Comparison of ENCODE assay signal across 18 cellular contexts in the genomic region with DNA sequence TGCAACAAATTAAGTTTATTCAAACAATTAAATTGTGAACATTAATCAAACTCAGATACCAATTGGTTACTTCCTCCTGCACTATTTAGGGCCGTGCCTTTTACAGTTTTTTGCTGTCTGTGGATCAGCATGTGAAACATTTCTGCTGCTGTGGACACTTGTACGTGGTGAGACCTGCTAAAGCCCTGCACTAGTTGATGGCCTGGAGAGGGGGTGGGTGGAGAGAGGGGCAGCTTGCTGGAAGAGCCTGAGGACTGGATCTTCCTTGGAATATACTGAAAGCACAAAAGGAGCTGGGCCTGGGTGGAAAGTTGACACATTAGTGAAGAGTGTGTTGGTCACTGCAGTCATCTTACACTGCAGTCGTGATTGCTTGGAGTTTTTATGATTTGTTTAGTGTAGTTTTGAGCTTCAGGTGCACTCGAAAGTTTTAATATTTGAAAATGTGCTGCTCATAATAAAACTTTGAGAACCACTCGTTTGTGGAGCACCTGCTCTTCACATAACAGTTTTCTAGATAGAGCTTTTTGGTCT.
A peak's percentile ranks its signal among the peaks of the same experiment; 100 is the strongest.
DNase-seq lines count a peak whose midpoint lies in the region; ATAC-seq, FAIRE-seq and TF ChIP-seq lines count a peak whose summit lies in the region.
"Had no signal": no experiment of that assay in that cellular context is flagged by ENCODE, and none has a peak within 500 bp of the region (broad histone marks: within the 10 kb centered on the region; RNA-seq: fewer than 3 reads in every experiment).

No MANE protein-coding gene starts in this region.

- H3K4me3 Mint-ChIP-seq in activated naive CD4-positive, alpha-beta T cell treated with anti-CD3 and anti-CD28 coated beads, Interleukin-2, amount 50 U/mL, for 24 hours, result peak overlapping the region; percentile 38
- no peak overlapping the region for H3K4me3 Mint-ChIP-seq in central memory CD8-positive, alpha-beta T cell
- H3K4me3 Mint-ChIP-seq in stimulated activated effector memory CD8-positive, alpha-beta T cell treated with anti-CD3 and anti-CD28 coated beads, Interleukin-12 subunit alpha, Interleukin-12 subunit beta, amount 100 ng/mL, for 72 hours, result peak overlapping the region; percentile 37
- H3K4me3 Mint-ChIP-seq: endodermal cell had no signal

- no peak for ATAC-seq in central memory CD8-positive, alpha-beta T cell (replicated peaks; ENCODE audit: extremely low read depth, poor library complexity, severe bottlenecking)
- ATAC-seq in stimulated activated effector memory CD8-positive, alpha-beta T cell treated with anti-CD3 and anti-CD28 coated beads, Interleukin-12 subunit alpha, Interleukin-12 subunit beta, amount 100 ng/mL, for 72 hours, result no peak
- no peak for ATAC-seq in GM21619 (IDR thresholded peaks at IDR 0.05; ENCODE audit: unreplicated experiment)

- no peaks in the 10 kb centered on the region for H3K27me3 Mint-ChIP-seq in activated naive CD4-positive, alpha-beta T cell treated with anti-CD3 and anti-CD28 coated beads, Interleukin-2, amount 50 U/mL, for 24 hours
- H3K27me3 Mint-ChIP-seq in central memory CD8-positive, alpha-beta T cell, result no peaks in the 10 kb centered on the region
- H3K27me3 Mint-ChIP-seq: progenitor cell of endocrine pancreas had no signal

- TF ChIP-seq POLR2A in H54 (IDR thresholded peaks at IDR 0.05; ENCODE audit: low read depth, low read length), result no peak

- H3K27ac Mint-ChIP-seq in activated naive CD4-positive, alpha-beta T cell treated with anti-CD3 and anti-CD28 coated beads, Interleukin-2, amount 50 U/mL, for 24 hours, result peak overlapping the region; percentile 93
- peak overlapping the region; percentile 74 for H3K27ac Mint-ChIP-seq in central memory CD8-positive, alpha-beta T cell (ENCODE audit: low read depth)
- no peak overlapping the region for H3K27ac Mint-ChIP-seq in stimulated activated effector memory CD8-positive, alpha-beta T cell treated with anti-CD3 and anti-CD28 coated beads, Interleukin-12 subunit alpha, Interleukin-12 subunit beta, amount 100 ng/mL, for 72 hours
- H3K27ac Mint-ChIP-seq: endodermal cell; T-helper 2 cell treated with Interferon-gamma antibody and Interleukin-4, amounts not matched to agents 5 μg/mL and 100 μg/mL, for 36 hours had no signal

- FAIRE-seq in H54 (lab: Jason Lieb, UNC), result peak; percentile 6
- FAIRE-seq: G401.6, H1 had no signal

- peaks cover 4% of the 10 kb centered on the region for H3K36me3 Mint-ChIP-seq in activated naive CD4-positive, alpha-beta T cell treated with anti-CD3 and anti-CD28 coated beads, Interleukin-2, amount 50 U/mL, for 24 hours
- H3K36me3 Mint-ChIP-seq in central memory CD8-positive, alpha-beta T cell (ENCODE audit: insufficient read depth), result peaks cover 5% of the 10 kb centered on the region
- H3K36me3 Mint-ChIP-seq in stimulated activated effector memory CD8-positive, alpha-beta T cell treated with anti-CD3 and anti-CD28 coated beads, Interleukin-12 subunit alpha, Interleukin-12 subunit beta, amount 100 ng/mL, for 72 hours, result no peaks in the 10 kb centered on the region

- no peak for DNase-seq in activated naive CD4-positive, alpha-beta T cell treated with Interleukin-2 at 50 U/mL for 16 hours
- DNase-seq in H54 (ENCODE audit: insufficient read length, low spot score) (no peak), NCI-H69 (lab: John Stamatoyannopoulos, UW) (no peak), COLO668 (lab: John Stamatoyannopoulos, UW; ENCODE audit: unreplicated experiment) (no peak)
- DNase-seq in central memory CD8-positive, alpha-beta T cell (ENCODE audit: low spot score in 2 of 2), result no peak
- DNase-seq in stimulated activated effector memory CD8-positive, alpha-beta T cell treated with anti-CD3 and anti-CD28 coated beads, Interleukin-12 subunit alpha, Interleukin-12 subunit beta, amount 100 ng/mL, for 72 hours (ENCODE audit: low spot score in 2 of 2), result no peak
- DNase-seq: adrenal gland, COR-L47, endodermal cell, NCI-H1694 treated with DMSO at 0.1 percent for 48 hours, SIG-M5, stomach had no signal

- peaks cover 92% of the 10 kb centered on the region for H3K4me1 Mint-ChIP-seq in activated naive CD4-positive, alpha-beta T cell treated with anti-CD3 and anti-CD28 coated beads, Interleukin-2, amount 50 U/mL, for 24 hours
- H3K4me1 Mint-ChIP-seq in central memory CD8-positive, alpha-beta T cell, result peaks cover 83% of the 10 kb centered on the region
- H3K4me1 Mint-ChIP-seq in stimulated activated effector memory CD8-positive, alpha-beta T cell treated with anti-CD3 and anti-CD28 coated beads, Interleukin-12 subunit alpha, Interleukin-12 subunit beta, amount 100 ng/mL, for 72 hours, result peaks cover 75% of the 10 kb centered on the region

- H3K9me3 Mint-ChIP-seq in activated naive CD4-positive, alpha-beta T cell treated with anti-CD3 and anti-CD28 coated beads, Interleukin-2, amount 50 U/mL, for 24 hours, result no peaks in the 10 kb centered on the region
- no peaks in the 10 kb centered on the region for H3K9me3 Mint-ChIP-seq in central memory CD8-positive, alpha-beta T cell
- H3K9me3 Mint-ChIP-seq in stimulated activated effector memory CD8-positive, alpha-beta T cell treated with anti-CD3 and anti-CD28 coated beads, Interleukin-12 subunit alpha, Interleukin-12 subunit beta, amount 100 ng/mL, for 72 hours, result no peaks in the 10 kb centered on the region
- H3K9me3 Mint-ChIP-seq: endodermal cell; T-helper 2 cell treated with Interferon-gamma antibody and Interleukin-4, amounts not matched to agents 5 μg/mL and 100 μg/mL, for 36 hours had no signal
